2 cellular contexts compared by ENCODE assay signal in genomic region chr9:129994947-129995346, GRCh38.
A peak's percentile ranks its signal among the peaks of the same experiment; 100 is the strongest.
TF ChIP-seq lines count a peak whose summit lies in the region.

No MANE protein-coding gene starts in this region.

TF ChIP-seq in liver, 16 proteins besides CTCF, POLR2A, EP300 and RAD21:
- no peak for TF ChIP-seq GABPA (IDR thresholded peaks at IDR 0.05 in 1 of 2, conservative IDR thresholded peaks at IDR 0.05 in 1 of 2)
- TF ChIP-seq MAX (IDR thresholded peaks at IDR 0.05), result no peak
- TF ChIP-seq ZBTB33 (IDR thresholded peaks at IDR 0.05), result no peak
- no peak for TF ChIP-seq FOXA2 (IDR thresholded peaks at IDR 0.05)
- peak in 1 of 2 donors; percentile 44 for TF ChIP-seq JUND (IDR thresholded peaks at IDR 0.05)
- no peak for TF ChIP-seq RXRA (IDR thresholded peaks at IDR 0.05)
- no peak for TF ChIP-seq HNF4A (conservative IDR thresholded peaks at IDR 0.05)
- peak; percentile 11 for TF ChIP-seq NR2F2 (IDR thresholded peaks at IDR 0.05)
- TF ChIP-seq HNF4G (IDR thresholded peaks at IDR 0.05), result no peak
- TF ChIP-seq ATF3 (IDR thresholded peaks at IDR 0.05), result no peak
- no peak for TF ChIP-seq FOXA1 (IDR thresholded peaks at IDR 0.05)
- no peak for TF ChIP-seq TAF1 (conservative IDR thresholded peaks at IDR 0.05)
TF ChIP-seq in liver: peak in this region for 2.

TF ChIP-seq in HepG2, 621 proteins besides CTCF, POLR2A, EP300 and RAD21:
- TF ChIP-seq GABPA (IDR thresholded peaks at IDR 0.05; ENCODE audit: low read depth, low read length) (no peak), GABPA (CRISPR knock-in tag; IDR thresholded peaks at IDR 0.05; ENCODE audit: low read depth) (no peak), ZNF747 (CRISPR knock-in tag; IDR thresholded peaks at IDR 0.05; ENCODE audit: borderline replicate concordance) (no peak)
